Comparison of ENCODE assay signal across 1 cellular context in the genomic region with DNA sequence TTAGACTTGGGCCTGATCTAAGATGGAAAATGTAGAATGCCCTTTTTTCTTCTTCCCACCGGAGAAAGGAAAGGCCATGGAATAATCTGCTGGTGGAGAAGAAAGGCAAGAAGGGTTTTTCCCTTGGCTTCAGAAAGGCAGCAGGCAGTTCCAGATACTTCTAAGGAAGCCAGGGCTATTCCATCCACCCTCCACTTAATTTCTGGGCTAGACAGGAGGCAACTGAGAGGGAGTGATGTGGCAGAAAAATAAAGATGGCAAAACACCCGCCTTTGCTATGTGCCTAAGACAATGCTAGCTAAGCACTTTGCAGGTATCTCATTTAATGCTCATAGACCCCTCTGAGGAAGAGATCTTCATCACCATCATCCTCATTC.
TF ChIP-seq lines count a peak whose summit lies in the region.

No MANE protein-coding gene starts in this region.

TF ChIP-seq in WTC11, 78 proteins besides CTCF, POLR2A, EP300 and RAD21 (continued from another document):
- TF ChIP-seq, protein P1, sequence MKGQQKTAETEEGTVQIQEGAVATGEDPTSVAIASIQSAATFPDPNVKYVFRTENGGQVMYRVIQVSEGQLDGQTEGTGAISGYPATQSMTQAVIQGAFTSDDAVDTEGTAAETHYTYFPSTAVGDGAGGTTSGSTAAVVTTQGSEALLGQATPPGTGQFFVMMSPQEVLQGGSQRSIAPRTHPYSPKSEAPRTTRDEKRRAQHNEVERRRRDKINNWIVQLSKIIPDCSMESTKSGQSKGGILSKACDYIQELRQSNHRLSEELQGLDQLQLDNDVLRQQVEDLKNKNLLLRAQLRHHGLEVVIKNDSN (CRISPR knock-in tag; IDR thresholded peaks at IDR 0.05): no peak
- TF ChIP-seq, protein P2, sequence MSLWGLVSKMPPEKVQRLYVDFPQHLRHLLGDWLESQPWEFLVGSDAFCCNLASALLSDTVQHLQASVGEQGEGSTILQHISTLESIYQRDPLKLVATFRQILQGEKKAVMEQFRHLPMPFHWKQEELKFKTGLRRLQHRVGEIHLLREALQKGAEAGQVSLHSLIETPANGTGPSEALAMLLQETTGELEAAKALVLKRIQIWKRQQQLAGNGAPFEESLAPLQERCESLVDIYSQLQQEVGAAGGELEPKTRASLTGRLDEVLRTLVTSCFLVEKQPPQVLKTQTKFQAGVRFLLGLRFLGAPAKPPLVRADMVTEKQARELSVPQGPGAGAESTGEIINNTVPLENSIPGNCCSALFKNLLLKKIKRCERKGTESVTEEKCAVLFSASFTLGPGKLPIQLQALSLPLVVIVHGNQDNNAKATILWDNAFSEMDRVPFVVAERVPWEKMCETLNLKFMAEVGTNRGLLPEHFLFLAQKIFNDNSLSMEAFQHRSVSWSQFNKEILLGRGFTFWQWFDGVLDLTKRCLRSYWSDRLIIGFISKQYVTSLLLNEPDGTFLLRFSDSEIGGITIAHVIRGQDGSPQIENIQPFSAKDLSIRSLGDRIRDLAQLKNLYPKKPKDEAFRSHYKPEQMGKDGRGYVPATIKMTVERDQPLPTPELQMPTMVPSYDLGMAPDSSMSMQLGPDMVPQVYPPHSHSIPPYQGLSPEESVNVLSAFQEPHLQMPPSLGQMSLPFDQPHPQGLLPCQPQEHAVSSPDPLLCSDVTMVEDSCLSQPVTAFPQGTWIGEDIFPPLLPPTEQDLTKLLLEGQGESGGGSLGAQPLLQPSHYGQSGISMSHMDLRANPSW (CRISPR knock-in tag; conservative IDR thresholded peaks at IDR 0.05; ENCODE audit: low read depth): no peak
- TF ChIP-seq ZNF416 (CRISPR knock-in tag; IDR thresholded peaks at IDR 0.05) (no peak), GRHL2 (CRISPR knock-in tag; IDR thresholded peaks at IDR 0.05; ENCODE audit: insufficient replicate concordance, severe bottlenecking) (no peak), TCF7 (CRISPR knock-in tag; IDR thresholded peaks at IDR 0.05; ENCODE audit: low read depth) (no peak), MYBL2 (CRISPR knock-in tag; IDR thresholded peaks at IDR 0.05) (no peak)
- TF ChIP-seq, protein P3, sequence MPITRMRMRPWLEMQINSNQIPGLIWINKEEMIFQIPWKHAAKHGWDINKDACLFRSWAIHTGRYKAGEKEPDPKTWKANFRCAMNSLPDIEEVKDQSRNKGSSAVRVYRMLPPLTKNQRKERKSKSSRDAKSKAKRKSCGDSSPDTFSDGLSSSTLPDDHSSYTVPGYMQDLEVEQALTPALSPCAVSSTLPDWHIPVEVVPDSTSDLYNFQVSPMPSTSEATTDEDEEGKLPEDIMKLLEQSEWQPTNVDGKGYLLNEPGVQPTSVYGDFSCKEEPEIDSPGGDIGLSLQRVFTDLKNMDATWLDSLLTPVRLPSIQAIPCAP (CRISPR knock-in tag; IDR thresholded peaks at IDR 0.05): no peak
- TF ChIP-seq, protein P4, sequence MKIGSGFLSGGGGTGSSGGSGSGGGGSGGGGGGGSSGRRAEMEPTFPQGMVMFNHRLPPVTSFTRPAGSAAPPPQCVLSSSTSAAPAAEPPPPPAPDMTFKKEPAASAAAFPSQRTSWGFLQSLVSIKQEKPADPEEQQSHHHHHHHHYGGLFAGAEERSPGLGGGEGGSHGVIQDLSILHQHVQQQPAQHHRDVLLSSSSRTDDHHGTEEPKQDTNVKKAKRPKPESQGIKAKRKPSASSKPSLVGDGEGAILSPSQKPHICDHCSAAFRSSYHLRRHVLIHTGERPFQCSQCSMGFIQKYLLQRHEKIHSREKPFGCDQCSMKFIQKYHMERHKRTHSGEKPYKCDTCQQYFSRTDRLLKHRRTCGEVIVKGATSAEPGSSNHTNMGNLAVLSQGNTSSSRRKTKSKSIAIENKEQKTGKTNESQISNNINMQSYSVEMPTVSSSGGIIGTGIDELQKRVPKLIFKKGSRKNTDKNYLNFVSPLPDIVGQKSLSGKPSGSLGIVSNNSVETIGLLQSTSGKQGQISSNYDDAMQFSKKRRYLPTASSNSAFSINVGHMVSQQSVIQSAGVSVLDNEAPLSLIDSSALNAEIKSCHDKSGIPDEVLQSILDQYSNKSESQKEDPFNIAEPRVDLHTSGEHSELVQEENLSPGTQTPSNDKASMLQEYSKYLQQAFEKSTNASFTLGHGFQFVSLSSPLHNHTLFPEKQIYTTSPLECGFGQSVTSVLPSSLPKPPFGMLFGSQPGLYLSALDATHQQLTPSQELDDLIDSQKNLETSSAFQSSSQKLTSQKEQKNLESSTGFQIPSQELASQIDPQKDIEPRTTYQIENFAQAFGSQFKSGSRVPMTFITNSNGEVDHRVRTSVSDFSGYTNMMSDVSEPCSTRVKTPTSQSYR (CRISPR knock-in tag; IDR thresholded peaks at IDR 0.05): no peak
- TF ChIP-seq, protein P5, sequence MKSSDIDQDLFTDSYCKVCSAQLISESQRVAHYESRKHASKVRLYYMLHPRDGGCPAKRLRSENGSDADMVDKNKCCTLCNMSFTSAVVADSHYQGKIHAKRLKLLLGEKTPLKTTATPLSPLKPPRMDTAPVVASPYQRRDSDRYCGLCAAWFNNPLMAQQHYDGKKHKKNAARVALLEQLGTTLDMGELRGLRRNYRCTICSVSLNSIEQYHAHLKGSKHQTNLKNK (CRISPR knock-in tag; IDR thresholded peaks at IDR 0.05): no peak
